In genomic region chr12:132260721-132261120, GRCh38 we compare ENCODE assay signal across 18 cellular contexts.
A peak's percentile ranks its signal among the peaks of the same experiment; 100 is the strongest.
DNase-seq lines count a peak whose midpoint lies in the region; ATAC-seq and TF ChIP-seq lines count a peak whose summit lies in the region.
"Had no signal": no experiment of that assay in that cellular context is flagged by ENCODE, and none has a peak within 500 bp of the region (broad histone marks: within the 10 kb centered on the region; RNA-seq: fewer than 3 reads in every experiment).

No MANE protein-coding gene starts in this region.

- H2AK5ac ChIP-seq in neuronal stem cell (ENCODE audit: low read depth, low read length), result peak overlapping the region; percentile 74

- 0 out of 2 replicates have a peak overlapping the region, but pooled peaks have one; percentile 58 for H3K4me2 ChIP-seq in BLaER1
- H3K4me2 ChIP-seq in neuronal stem cell (ENCODE audit: insufficient read depth, low read length, poor library complexity, severe bottlenecking), result no peak overlapping the region

- H4K91ac ChIP-seq in neuronal stem cell (ENCODE audit: low read depth, low read length, poor library complexity), result no peak overlapping the region

- no peaks in the 10 kb centered on the region for H3K9me3 ChIP-seq in BLaER1
- H3K9me3 ChIP-seq in CD4-positive, CD25-positive, alpha-beta regulatory T cell (ENCODE audit: control insufficient read depth in 2 of 2, low read length in 2 of 2), result no peaks in the 10 kb centered on the region
- no peaks in the 10 kb centered on the region for H3K9me3 ChIP-seq in neuronal stem cell (replicated peaks in 1 of 2; ENCODE audit: control insufficient read depth in 2 of 2, insufficient read depth in 1 of 2, low read depth in 1 of 2, low read length in 2 of 2)
- H3K9me3 ChIP-seq: BLaER1 treated with 17β-estradiol and CSF1 and Interleukin-3, amounts not matched to agents 10 nM and 100 nM; HAP-1 had no signal

- peak overlapping the region in 2 of 3 donors; percentile 42 to 71 for H3K27ac Mint-ChIP-seq in CD4-positive, CD25-positive, alpha-beta regulatory T cell
- no peak overlapping the region for H3K27ac Mint-ChIP-seq in chondrocyte (ENCODE audit: unreplicated experiment)
- H3K27ac Mint-ChIP-seq: B cell; CD14-positive monocyte; CD4-positive, alpha-beta memory T cell had no signal

- peaks cover 5% of the 10 kb centered on the region for H3K27me3 Mint-ChIP-seq in CD4-positive, CD25-positive, alpha-beta regulatory T cell
- peaks cover 32% of the 10 kb centered on the region for H3K27me3 Mint-ChIP-seq in chondrocyte (ENCODE audit: low read depth)

- H3K27ac ChIP-seq in BLaER1 (no peak overlapping the region), neuronal stem cell (replicated peaks; ENCODE audit: low read length) (no peak overlapping the region)
- no peak overlapping the region for H3K27ac ChIP-seq in CD4-positive, CD25-positive, alpha-beta regulatory T cell (ENCODE audit: insufficient read depth, low read length, poor library complexity, severe bottlenecking)
- H3K27ac ChIP-seq: BLaER1 treated with 17β-estradiol and CSF1 and Interleukin-3, amounts not matched to agents 10 nM and 100 nM had no signal

- no peak for DNase-seq in CD4-positive, CD25-positive, alpha-beta regulatory T cell
- peak; percentile 88 for DNase-seq in chondrocyte (ENCODE audit: low spot score)
- DNase-seq in neuronal stem cell (ENCODE audit: low spot score), result no peak
- DNase-seq in HUDEP-2 (lab: John Stamatoyannopoulos, UW; ENCODE audit: unreplicated experiment in 76 of 76), result no peak
- no peak for DNase-seq in cerebellum (ENCODE audit: low spot score)
- DNase-seq in AG08395 (ENCODE audit: low spot score), result no peak
- DNase-seq: Calu3; CD4-positive, alpha-beta memory T cell; COR-L47; DMS53; DMS79 treated with DMSO at 0.1 percent for 48 hours; GF-D8; GOT3 had no signal

- no peak overlapping the region for H3K9ac ChIP-seq in BLaER1
- H3K9ac ChIP-seq in neuronal stem cell (ENCODE audit: low read depth, low read length, poor library complexity), result no peak overlapping the region

- H3K4me1 Mint-ChIP-seq in CD4-positive, CD25-positive, alpha-beta regulatory T cell, result peaks cover 0 to 1% (median 0%) of the 10 kb centered on the region in 4 donors
- H3K4me1 Mint-ChIP-seq in chondrocyte (ENCODE audit: low read depth), result peaks cover 5% of the 10 kb centered on the region
- H3K4me1 Mint-ChIP-seq: B cell; CD4-positive, alpha-beta memory T cell had no signal

- peak overlapping the region; percentile 35 for H2BK5ac ChIP-seq in neuronal stem cell (ENCODE audit: low read length)

- H3K79me1 ChIP-seq in neuronal stem cell (ENCODE audit: low read depth, low read length), result peaks cover under 1% of the 10 kb centered on the region

- H3K23ac ChIP-seq in neuronal stem cell (ENCODE audit: low read depth, low read length, poor library complexity), result no peak overlapping the region

- H3K27me3 ChIP-seq in BLaER1, result no peaks in the 10 kb centered on the region
- H3K27me3 ChIP-seq in CD4-positive, CD25-positive, alpha-beta regulatory T cell (ENCODE audit: control insufficient read depth, insufficient read depth, low read length), result no peaks in the 10 kb centered on the region
- peaks cover 0 to 25% (median 0%) of the 10 kb centered on the region in 3 experiments for H3K27me3 ChIP-seq in neuronal stem cell (ENCODE audit: control insufficient read depth in 3 of 3, insufficient read depth in 3 of 3, low read depth in 1 of 3, low read length in 3 of 3)
- H3K27me3 ChIP-seq: BLaER1 treated with 17β-estradiol and CSF1 and Interleukin-3, amounts not matched to agents 10 nM and 100 nM had no signal

- H3K9me3 Mint-ChIP-seq in CD4-positive, CD25-positive, alpha-beta regulatory T cell, result peaks cover 0 to 2% (median 0%) of the 10 kb centered on the region in 7 donors
- H3K9me3 Mint-ChIP-seq in chondrocyte (ENCODE audit: low read depth), result no peaks in the 10 kb centered on the region
- H3K9me3 Mint-ChIP-seq: CD4-positive, alpha-beta memory T cell had no signal

- peak overlapping the region; percentile 43 for H2BK15ac ChIP-seq in neuronal stem cell (ENCODE audit: low read length)

- H2AFZ ChIP-seq in neuronal stem cell (ENCODE audit: low read length), result no peak overlapping the region

- H2BK120ac ChIP-seq in neuronal stem cell (ENCODE audit: low read depth, low read length), result no peak overlapping the region

- H3K36me3 ChIP-seq in BLaER1 (no peaks in the 10 kb centered on the region), neuronal stem cell (replicated peaks in 1 of 2; ENCODE audit: control insufficient read depth in 2 of 2, insufficient read depth in 2 of 2, low read length in 2 of 2) (no peaks in the 10 kb centered on the region)
- no peaks in the 10 kb centered on the region for H3K36me3 ChIP-seq in CD4-positive, CD25-positive, alpha-beta regulatory T cell (ENCODE audit: control insufficient read depth, insufficient read depth, low read length)
- H3K36me3 ChIP-seq: BLaER1 treated with 17β-estradiol and CSF1 and Interleukin-3, amounts not matched to agents 10 nM and 100 nM; HAP-1 had no signal

- H3K4me3 ChIP-seq in BLaER1, result no peak overlapping the region
- no peak overlapping the region for H3K4me3 ChIP-seq in CD4-positive, CD25-positive, alpha-beta regulatory T cell (ENCODE audit: low read depth, low read length)
- no peak overlapping the region for H3K4me3 ChIP-seq in neuronal stem cell (ENCODE audit: low read length in 2 of 2)
- H3K4me3 ChIP-seq: BLaER1 treated with 17β-estradiol and CSF1 and Interleukin-3, amounts not matched to agents 10 nM and 100 nM; HAP-1 had no signal

- H4K20me1 ChIP-seq in BLaER1, result no peaks in the 10 kb centered on the region

- no peaks in the 10 kb centered on the region for H3K36me3 Mint-ChIP-seq in CD4-positive, CD25-positive, alpha-beta regulatory T cell
- H3K36me3 Mint-ChIP-seq in chondrocyte (ENCODE audit: low read depth), result no peaks in the 10 kb centered on the region
- H3K36me3 Mint-ChIP-seq: CD14-positive monocyte; CD4-positive, alpha-beta memory T cell had no signal

- peak overlapping the region; percentile 35 for H3K18ac ChIP-seq in neuronal stem cell (ENCODE audit: low read length)

- TF ChIP-seq CTCF in chondrocyte (IDR thresholded peaks at IDR 0.05), result no peak

- no peak overlapping the region for H3K4ac ChIP-seq in neuronal stem cell (ENCODE audit: low read length)

- H3K4me3 Mint-ChIP-seq in CD4-positive, CD25-positive, alpha-beta regulatory T cell, result no peak overlapping the region
- no peak overlapping the region for H3K4me3 Mint-ChIP-seq in chondrocyte (ENCODE audit: unreplicated experiment)
- H3K4me3 Mint-ChIP-seq: B cell; CD14-positive monocyte; CD4-positive, alpha-beta memory T cell had no signal

- no peak for ATAC-seq in CD4-positive, CD25-positive, alpha-beta regulatory T cell (ENCODE audit: low read depth in 2 of 2)

- H3K4me1 ChIP-seq in BLaER1, result peaks cover 43% of the 10 kb centered on the region
- H3K4me1 ChIP-seq in CD4-positive, CD25-positive, alpha-beta regulatory T cell (ENCODE audit: control insufficient read depth, insufficient read depth, low read length, poor library complexity, severe bottlenecking), result no peaks in the 10 kb centered on the region
- no peaks in the 10 kb centered on the region for H3K4me1 ChIP-seq in neuronal stem cell (ENCODE audit: control insufficient read depth in 2 of 2, insufficient read depth in 1 of 2, low read depth in 1 of 2, low read length in 2 of 2)
- H3K4me1 ChIP-seq: HAP-1 had no signal

- H3K14ac ChIP-seq in neuronal stem cell (ENCODE audit: low read length), result peak overlapping the region; percentile 8

- no peak overlapping the region for H2BK12ac ChIP-seq in neuronal stem cell (ENCODE audit: low read length)

- WGBS in neuronal stem cell (ENCODE audit: extremely low coverage in 2 of 2, insufficient read length in 2 of 2, insufficient replicate concordance in 1 of 2), 2 donors, result no CpG with 5 or more reads among the region's 29 CpGs

- no peak overlapping the region for H4K8ac ChIP-seq in neuronal stem cell (ENCODE audit: low read depth, low read length)
